In the genomic region with DNA sequence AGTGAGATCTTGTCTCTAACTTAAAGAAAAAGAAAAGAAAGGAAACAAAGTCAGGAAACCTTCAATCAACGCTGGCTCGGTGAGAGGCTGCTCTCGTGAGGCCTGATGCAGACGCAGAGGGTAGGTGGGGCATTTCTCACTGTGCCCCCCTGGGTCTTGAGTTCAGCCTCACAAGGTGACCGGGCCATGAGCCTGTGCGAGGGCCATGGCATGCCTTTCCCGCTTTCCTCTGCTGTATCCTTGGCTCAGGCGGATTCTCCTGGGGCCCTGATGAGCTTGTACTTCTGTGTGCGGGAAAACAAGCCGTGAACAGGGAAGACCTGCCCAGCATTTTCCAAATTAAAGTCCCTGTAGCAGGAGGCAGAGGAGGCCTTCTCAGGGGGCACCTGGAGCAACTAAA, we compare ENCODE assay signal across 13 cellular contexts. TPM values are rescaled to one million over a fixed set of nuclear protein-coding genes. Genes with fewer than 3 reads are reported as not detected.
DNase-seq lines count a peak whose midpoint lies in the region; ATAC-seq and TF ChIP-seq lines count a peak whose summit lies in the region.
"Had no signal": no experiment of that assay in that cellular context is flagged by ENCODE, and none has a peak within 500 bp of the region (broad histone marks: within the 10 kb centered on the region; RNA-seq: fewer than 3 reads in every experiment).

No MANE protein-coding gene starts in this region.

- H3K4me3 ChIP-seq in right cardiac atrium (ENCODE audit: low read length) (no peak overlapping the region), BLaER1 (no peak overlapping the region), spleen (no peak overlapping the region)
- H3K4me3 ChIP-seq: HAP-1 had no signal

- H3K27me3 ChIP-seq in right cardiac atrium (ENCODE audit: control insufficient read depth, insufficient read depth): no peaks in the 10 kb centered on the region
- H3K27me3 ChIP-seq in BLaER1: no peaks in the 10 kb centered on the region
- peaks cover 0 to 3% (median 0%) of the 10 kb centered on the region in 7 donors for H3K27me3 ChIP-seq in spleen (replicated peaks in 1 of 7)
- no peaks in the 10 kb centered on the region for H3K27me3 ChIP-seq in foreskin keratinocyte

- intact Hi-C loops in Right ventricle myocardium superior (cut with DNase I) (no loop called here), right cardiac atrium (cut with DNase I) (no loop called here), spleen (cut with DNase I; ENCODE audit: low total_unique reads) (no loop called here)

- POLR2A ChIA-PET in GM10248 (lab: Yijun Ruan, JAX): no interaction called here

- no peak overlapping the region for H3K9ac ChIP-seq in BLaER1

- H3K36me3 ChIP-seq in BLaER1: no peaks in the 10 kb centered on the region
- no peaks in the 10 kb centered on the region for H3K36me3 ChIP-seq in spleen
- H3K36me3 ChIP-seq: HAP-1 had no signal

- peak overlapping the region; percentile 42 for H3K4me2 ChIP-seq in BLaER1

- H3K27ac ChIP-seq in right cardiac atrium (ENCODE audit: low read length): no peak overlapping the region
- no peak overlapping the region for H3K27ac ChIP-seq in BLaER1
- H3K27ac ChIP-seq in spleen: no peak overlapping the region
- no peak overlapping the region for H3K27ac ChIP-seq in foreskin keratinocyte
- H3K27ac ChIP-seq: 22Rv1 had no signal

- CTCF ChIA-PET in GM10248 (lab: Yijun Ruan, JAX): no interaction called here

- H3K4me1 ChIP-seq in right cardiac atrium (ENCODE audit: control insufficient read depth, insufficient read depth, low read length): peaks cover under 1% of the 10 kb centered on the region
- peaks cover 56% of the 10 kb centered on the region for H3K4me1 ChIP-seq in BLaER1
- peaks cover 0 to 4% (median 0%) of the 10 kb centered on the region in 6 donors for H3K4me1 ChIP-seq in spleen
- no peaks in the 10 kb centered on the region for H3K4me1 ChIP-seq in foreskin keratinocyte
- H3K4me1 ChIP-seq: HAP-1 had no signal

- 88% methylated on average over 10 of the region's 10 CpGs for WGBS in right cardiac atrium
- 88 to 94% (median 91%) methylated on average over 10 of the region's 10 CpGs for WGBS in spleen, 5 donors

- peak; percentile 30 for DNase-seq in Right ventricle myocardium superior
- DNase-seq in right cardiac atrium: no peak
- peak; percentile 44 for DNase-seq in islet precursor cell
- DNase-seq in spleen: peak; percentile 27
- DNase-seq in GM10248 (ENCODE audit: extremely low spot score): no peak
- DNase-seq in foreskin keratinocyte: no peak
- DNase-seq: CD4-positive, CD25-positive, alpha-beta regulatory T cell; GOT3 had no signal

- H4K20me1 ChIP-seq in BLaER1: no peaks in the 10 kb centered on the region

- TF ChIP-seq CTCF in spleen (IDR thresholded peaks at IDR 0.05 in 8 of 11, conservative IDR thresholded peaks at IDR 0.05 in 3 of 11): no peak
- no peak for TF ChIP-seq CTCF in GM10248 (IDR thresholded peaks at IDR 0.05; ENCODE audit: control extremely low read depth, extremely low read depth, low read depth, missing control alignments)
- no peak for TF ChIP-seq CTCF in foreskin keratinocyte (conservative IDR thresholded peaks at IDR 0.05)

- no peak for TF ChIP-seq POLR2A in spleen (IDR thresholded peaks at IDR 0.05)

- H3K9me3 ChIP-seq in right cardiac atrium (ENCODE audit: control insufficient read depth, low read length) (no peaks in the 10 kb centered on the region), BLaER1 (peaks cover 8% of the 10 kb centered on the region), spleen (no peaks in the 10 kb centered on the region)
- H3K9me3 ChIP-seq: HAP-1 had no signal

- ATAC-seq in Right ventricle myocardium superior (ENCODE audit: poor library complexity): no peak
- no peak for ATAC-seq in right cardiac atrium
- no peak for ATAC-seq in foreskin keratinocyte
- ATAC-seq: HepG2 had no signal

RNA-seq across cellular contexts. Expression of a gene that starts 20.2 kb away (rescaled TPM):
- total RNA-seq in Right ventricle myocardium superior (86.1 TPM), right cardiac atrium (100 to 1,000 TPM; 188 to 386 (median 239) TPM), spleen (1 to 10 TPM; 3.4 to 9.7 (median 6.9) TPM), foreskin keratinocyte (not detected in 2 replicates)
- polyA plus RNA-seq in right cardiac atrium (50.0 TPM), spleen (1 to 10 TPM in 2 of 3 donors, under 1 TPM in 1; 0.89 to 1.5 (median 1.4) TPM), foreskin keratinocyte (not detected in 2 replicates)
- total RNA-seq: A673; CD4-positive, CD25-positive, alpha-beta regulatory T cell had no signal

Comparison
In these comparisons a context has a peak if more than half of its experiments do, and no peak if none do; other contexts are left out.
1. DNase-seq: peak in Right ventricle myocardium superior (single experiment), islet precursor cell (single experiment) and spleen (single experiment); none in right cardiac atrium (0 of 3), GM10248 (single experiment) and foreskin keratinocyte (0 of 2).